15 cellular contexts compared by ENCODE assay signal in the genomic region with DNA sequence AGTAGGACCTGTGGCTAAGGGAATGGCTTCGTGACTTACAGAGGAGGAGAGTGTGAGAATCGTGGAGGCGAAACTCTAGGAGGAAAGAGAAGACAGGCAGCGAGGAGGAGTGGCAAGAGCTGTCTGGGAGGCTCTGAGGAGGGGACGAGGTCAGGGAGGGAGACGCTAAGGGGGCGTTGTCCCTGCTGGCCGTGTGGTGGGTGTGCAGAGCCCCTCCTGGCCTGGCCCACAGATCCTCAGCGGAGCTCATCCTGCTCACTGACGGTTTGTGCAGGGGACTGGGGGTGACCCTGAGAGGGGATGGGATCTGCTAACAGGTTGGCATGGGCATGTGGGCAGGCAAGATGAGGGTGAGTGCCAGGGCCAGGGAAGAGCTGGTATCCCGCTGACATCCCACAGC. TPM values are rescaled to one million over a fixed set of nuclear protein-coding genes. Genes with fewer than 3 reads are reported as not detected.
DNase-seq lines count a peak whose midpoint lies in the region; ATAC-seq, FAIRE-seq and TF ChIP-seq lines count a peak whose summit lies in the region.
"Had no signal": no experiment of that assay in that cellular context is flagged by ENCODE, and none has a peak within 500 bp of the region (broad histone marks: within the 10 kb centered on the region; RNA-seq: fewer than 3 reads in every experiment).

No MANE protein-coding gene starts in this region.

- no peaks in the 10 kb centered on the region for H4K20me1 ChIP-seq in HepG2 (ENCODE audit: insufficient read depth, low read length)

- no peak for TF ChIP-seq POLR2A in HepG2 (IDR thresholded peaks at IDR 0.05; ENCODE audit: insufficient read depth in 1 of 2, low read depth in 2 of 2, low read length in 2 of 2)
- no peak for TF ChIP-seq POLR2A in spleen (IDR thresholded peaks at IDR 0.05)

- H3K9me3 Mint-ChIP-seq in type B pancreatic cell: no peaks in the 10 kb centered on the region
- H3K9me3 Mint-ChIP-seq: IgD-negative memory B cell had no signal

- peaks cover 20% of the 10 kb centered on the region for H3K4me1 Mint-ChIP-seq in type B pancreatic cell (ENCODE audit: unreplicated experiment)
- H3K4me1 Mint-ChIP-seq: IgD-negative memory B cell had no signal

- DNase-seq in H7 (peak; percentile 61), HepG2 (ENCODE audit: low spot score) (no peak), spleen (peak; percentile 34), type B pancreatic cell (ENCODE audit: extremely low spot score, unreplicated experiment) (no peak), NCI-H2107 (lab: John Stamatoyannopoulos, UW) (no peak), foreskin fibroblast (no peak)
- DNase-seq: ACHN, DMS 273 treated with DMSO at 0.1 percent for 48 hours, DND-41, HCEC 1CT, NCI-H1417 treated with DMSO at 0.1 percent for 48 hours, OCI-M1 had no signal

- H3K4me2 ChIP-seq in HepG2 (ENCODE audit: low read depth, low read length): no peak overlapping the region

- no peak overlapping the region for H3K4me3 ChIP-seq in H7 (ENCODE audit: insufficient read depth, low read depth, low read length)
- H3K4me3 ChIP-seq in HepG2 (replicated peaks in 1 of 3; ENCODE audit: insufficient read depth in 1 of 3, low read depth in 2 of 3, low read length in 3 of 3): no peak overlapping the region
- H3K4me3 ChIP-seq in spleen: no peak overlapping the region
- no peak overlapping the region for H3K4me3 ChIP-seq in foreskin fibroblast (ENCODE audit: low read depth in 1 of 2, low read length in 2 of 2)

- peak; percentile 23 for ATAC-seq in HepG2

- H3K27ac Mint-ChIP-seq in type B pancreatic cell: no peak overlapping the region
- H3K27ac Mint-ChIP-seq: IgD-negative memory B cell had no signal

- no peak overlapping the region for H3K4me3 Mint-ChIP-seq in type B pancreatic cell
- H3K4me3 Mint-ChIP-seq: IgD-negative memory B cell had no signal

- TF ChIP-seq RAD21 in HepG2 (CRISPR knock-in tag; IDR thresholded peaks at IDR 0.05): no peak

- intact Hi-C loops in HepG2 (cut with micrococcal nuclease; ENCODE audit: unreplicated experiment) (no loop called here), spleen (cut with DNase I; ENCODE audit: low total_unique reads) (no loop called here)

- H3K27me3 ChIP-seq in H7 (ENCODE audit: control insufficient read depth, insufficient read depth, low read length) (no peaks in the 10 kb centered on the region), HepG2 (ENCODE audit: control insufficient read depth in 1 of 2, insufficient read depth in 2 of 2, low read length in 2 of 2) (peaks cover 0 to 4% of the 10 kb centered on the region in 2 experiments; a peak in 2 of 5 replicates), spleen (replicated peaks in 1 of 7) (peaks cover 0 to 9% (median 0%) of the 10 kb centered on the region in 7 donors)

- no peak overlapping the region for H3K9ac ChIP-seq in HepG2 (ENCODE audit: insufficient read depth, low read depth, low read length)

- H3K4me1 ChIP-seq in HepG2 (ENCODE audit: insufficient read depth, low read length) (peaks cover 35% of the 10 kb centered on the region), spleen (peaks cover 0 to 13% (median 5%) of the 10 kb centered on the region in 6 donors)

- H3K27me3 Mint-ChIP-seq in type B pancreatic cell: no peaks in the 10 kb centered on the region

- no peak for TF ChIP-seq EP300 in HepG2 (IDR thresholded peaks at IDR 0.05; ENCODE audit: low read depth in 2 of 2, low read length in 2 of 2)
- no peak for TF ChIP-seq EP300 in HepG2 (CRISPR knock-in tag; IDR thresholded peaks at IDR 0.05; ENCODE audit: borderline replicate concordance)

- peak overlapping the region; percentile 87 for H3K27ac ChIP-seq in C4-2B
- H3K27ac ChIP-seq in HepG2 (ENCODE audit: extremely low read length, insufficient read depth, low read length): no peak overlapping the region
- no peak overlapping the region for H3K27ac ChIP-seq in spleen
- H3K27ac ChIP-seq: HL-60 had no signal

- no peaks in the 10 kb centered on the region for H3K36me3 Mint-ChIP-seq in type B pancreatic cell
- H3K36me3 Mint-ChIP-seq: IgD-negative memory B cell had no signal

- H3K79me2 ChIP-seq in HepG2 (ENCODE audit: insufficient read depth, low read length): no peaks in the 10 kb centered on the region

- H3K36me3 ChIP-seq in H7 (replicated peaks; ENCODE audit: control insufficient read depth, insufficient read depth, low read length) (no peaks in the 10 kb centered on the region), HepG2 (replicated peaks in 1 of 2; ENCODE audit: control insufficient read depth in 1 of 2, insufficient read depth in 2 of 2, low read length in 2 of 2) (no peaks in the 10 kb centered on the region), spleen (no peaks in the 10 kb centered on the region)

- POLR2A ChIA-PET in HepG2 (lab: Yijun Ruan, JAX): interaction anchor here (0.7 to 1.2 kb wide), 2 partner anchors 10 to 31 kb away, joined by 3 to 4 read pairs; no protein-coding TSS in a partner anchor

- H3K9me3 ChIP-seq in HepG2 (ENCODE audit: low read length) (no peaks in the 10 kb centered on the region), spleen (no peaks in the 10 kb centered on the region)

- CTCF ChIA-PET in HepG2 (lab: Yijun Ruan, JAX; ENCODE audit: low intra/inter-chr PET ratio, low total read pairs): no interaction called here

- H2AFZ ChIP-seq in HepG2 (ENCODE audit: low read length): no peak overlapping the region

- FAIRE-seq in HepG2 (lab: Jason Lieb, UNC): no peak

- in situ Hi-C loops in HepG2 (cut with HindIII; ENCODE audit: extremely low pct_ligation_motif_present, low pct_unique_long_range_greater_than_20kb): loop anchor here (25.0 kb wide), 1 partner anchor 758 kb away; a partner anchor contains a TSS

- no TSS peak for BruUV-seq in HepG2 (replicated peaks; lab: Mats Ljungman, UMichigan)

- 13% methylated on average over 9 of the region's 11 CpGs for WGBS in HepG2 (ENCODE audit: low lambda C conversion rate)
- WGBS in spleen, 5 donors: 77 to 87% (median 85%) methylated on average over 11 of the region's 11 CpGs

- TF ChIP-seq CTCF in C4-2B (conservative IDR thresholded peaks at IDR 0.05): no peak
- no peak for TF ChIP-seq CTCF in HepG2 (CRISPR knock-in tag; IDR thresholded peaks at IDR 0.05)
- no peak for TF ChIP-seq CTCF in spleen (IDR thresholded peaks at IDR 0.05 in 8 of 11, conservative IDR thresholded peaks at IDR 0.05 in 3 of 11)
- no peak for TF ChIP-seq CTCF in type B pancreatic cell (conservative IDR thresholded peaks at IDR 0.05)
- TF ChIP-seq CTCF in foreskin fibroblast (IDR thresholded peaks at IDR 0.05; ENCODE audit: low read depth, low read length): no peak

TF ChIP-seq in HepG2, 621 proteins besides CTCF, POLR2A, EP300 and RAD21 (continues in another document):
- TF ChIP-seq ZNF761 (CRISPR knock-in tag; conservative IDR thresholded peaks at IDR 0.05): 0 out of 2 replicates have a peak, but pooled peaks have one; percentile 50
- TF ChIP-seq, protein P1, sequence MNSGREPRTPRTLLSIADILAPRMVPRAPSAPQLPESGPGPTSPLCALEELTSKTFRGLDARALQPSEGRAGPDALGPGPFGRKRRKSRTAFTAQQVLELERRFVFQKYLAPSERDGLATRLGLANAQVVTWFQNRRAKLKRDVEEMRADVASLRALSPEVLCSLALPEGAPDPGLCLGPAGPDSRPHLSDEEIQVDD (CRISPR knock-in tag; IDR thresholded peaks at IDR 0.05; ENCODE audit: borderline replicate concordance): no peak

RNA-seq across cellular contexts. Expression of a gene that starts 56.5 kb away (rescaled TPM):
- total RNA-seq in H7 (2014; rRNA removed; shearing (Covaris generic)): 7.7 and 8.4 TPM in 2 replicates
- total RNA-seq in HepG2 (2016; rRNA removed; fragmentation: Illumina TruSeq; extraction: Trizol): 19.4 and 27.5 TPM in 2 replicates
- total RNA-seq in HepG2 (2016; cell fraction: cytosol; rRNA removed; fragmentation: Illumina TruSeq; extraction: Trizol; ENCODE audit: low read depth): 11.8 and 14.1 TPM in 2 replicates
- 18.0 and 27.8 TPM in 2 replicates for total RNA-seq in HepG2 (2016; cell fraction: insoluble cytoplasmic fraction; rRNA removed; fragmentation: Illumina TruSeq; extraction: Trizol)
- 20.5 and 24.3 TPM in 2 replicates for total RNA-seq in HepG2 (2016; cell fraction: membrane; rRNA removed; fragmentation: Illumina TruSeq; extraction: Trizol)
- total RNA-seq in HepG2 (2016; cell fraction: nucleus; rRNA removed; fragmentation: Illumina TruSeq; extraction: Trizol): 29.0 and 30.8 TPM in 2 replicates
- 11.6 and 14.2 TPM in 2 replicates for polyA plus RNA-seq in HepG2 (2011; rRNA removed)
- polyA plus RNA-seq in HepG2 (2011; cell fraction: cytosol; rRNA removed): 10.6 and 15.7 TPM in 2 replicates
- 37.8 and 39.5 TPM in 2 replicates for polyA plus RNA-seq in HepG2 (2011; cell fraction: nucleus; rRNA removed)
- 9.0 and 15.0 TPM in 2 replicates for polyA plus RNA-seq in HepG2 (2012)
- 15.7 and 19.9 TPM in 2 replicates for polyA plus RNA-seq in HepG2 (2016; cell fraction: cytosol; fragmentation: Illumina TruSeq; extraction: Trizol; ENCODE audit: low read depth)
- polyA plus RNA-seq in HepG2 (2016; cell fraction: insoluble cytoplasmic fraction; fragmentation: Illumina TruSeq; extraction: Trizol; ENCODE audit: low read depth): 27.0 and 28.3 TPM in 2 replicates
- 23.3 and 25.4 TPM in 2 replicates for polyA plus RNA-seq in HepG2 (2016; cell fraction: membrane; fragmentation: Illumina TruSeq; extraction: Trizol; ENCODE audit: low read depth)
- polyA plus RNA-seq in HepG2 (2016; cell fraction: nucleus; fragmentation: Illumina TruSeq; extraction: Trizol; ENCODE audit: insufficient read depth, low read depth): 52.2 and 53.0 TPM in 2 replicates
- polyA minus RNA-seq in HepG2 (2011; rRNA and poly(A)+ RNA removed; ENCODE audit: low replicate concordance): 23.9 and 28.6 TPM in 2 replicates
- 6.8 and 9.5 TPM in 2 replicates for polyA minus RNA-seq in HepG2 (2011; cell fraction: cytosol; rRNA and poly(A)+ RNA removed)
- polyA minus RNA-seq in HepG2 (2011; cell fraction: nucleus; rRNA and poly(A)+ RNA removed): 24.1 and 24.2 TPM in 2 replicates
- total RNA-seq in spleen: 10 to 100 TPM; 49.0 to 85.6 (median 77.9) TPM
- polyA plus RNA-seq in spleen: 10 to 100 TPM; 31.3 to 83.1 (median 57.5) TPM
- 21.2 and 30.8 TPM in 2 replicates for total RNA-seq in type B pancreatic cell (ENCODE audit: low replicate concordance)

Comparison
In these comparisons a context has a peak if more than half of its experiments do, and no peak if none do; other contexts are left out.
1. DNase-seq: peak in H7 (single experiment) and spleen (single experiment); none in HepG2 (single experiment), type B pancreatic cell (single experiment), NCI-H2107 (single experiment) and foreskin fibroblast (0 of 2).